In the genomic region with DNA sequence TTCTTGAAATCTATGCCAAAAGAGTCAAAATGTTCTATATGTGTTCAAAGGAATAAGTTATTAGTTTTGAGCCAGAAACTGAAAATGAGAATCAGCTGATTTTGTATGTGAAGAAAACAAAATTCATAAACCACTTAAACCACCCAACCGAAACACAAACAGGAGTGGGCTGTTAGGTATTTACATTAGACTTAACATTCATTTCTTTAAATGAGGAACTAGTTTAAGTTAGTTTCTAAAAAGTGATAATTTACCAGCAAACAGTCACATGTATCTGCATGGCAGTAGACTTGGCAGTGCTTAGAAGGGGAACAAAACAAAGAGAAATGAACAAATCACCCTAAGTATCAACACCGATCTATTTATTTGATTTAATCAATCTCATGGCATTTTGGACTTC, we compare ENCODE assay signal across 22 cellular contexts.
"Had no signal": no experiment of that assay in that cellular context is flagged by ENCODE, and none has a peak within 500 bp of the region (broad histone marks: within the 10 kb centered on the region; RNA-seq: fewer than 3 reads in every experiment).

No MANE protein-coding gene starts in this region.

- H3K27ac ChIP-seq: epithelial cell of prostate, esophagus muscularis mucosa, gastrocnemius medialis, heart right ventricle, neutrophil, psoas muscle, spleen, thoracic aorta, transverse colon had no signal

- H3K27me3 Mint-ChIP-seq: dendritic cell treated with granulocyte-macrophage colony-stimulating factor and Interleukin-4, amounts not matched to agents 40 ng/mL and 50 ng/mL, for 4 days; naive thymus-derived CD8-positive, alpha-beta T cell; stimulated activated naive CD8-positive, alpha-beta T cell treated with anti-CD3 and anti-CD28 coated beads, Interleukin-15, amount 100 ng/mL, for 72 hours had no signal

- H3K9me3 ChIP-seq: esophagus muscularis mucosa, gastrocnemius medialis, heart right ventricle, mucosa of descending colon, neutrophil, psoas muscle, spleen, thoracic aorta, transverse colon had no signal

- H3K4me1 ChIP-seq: esophagus muscularis mucosa, gastrocnemius medialis, heart right ventricle, psoas muscle, spleen, transverse colon had no signal

- H3K36me3 Mint-ChIP-seq: naive thymus-derived CD8-positive, alpha-beta T cell; stimulated activated naive B cell treated with anti-CD40 and anti-IgM and Interleukin-4, amounts not matched to agents 10 μg/mL and 1 μg/mL and 100 μg/mL, for 72 hours had no signal

- ATAC-seq: effector memory CD8-positive, alpha-beta T cell; gastrocnemius medialis; heart right ventricle; mucosa of descending colon; naive thymus-derived CD8-positive, alpha-beta T cell; psoas muscle; sciatic nerve; stimulated activated naive B cell treated with anti-CD40 and anti-IgM and Interleukin-4, amounts not matched to agents 10 μg/mL and 1 μg/mL and 100 μg/mL, for 72 hours; stimulated activated naive CD8-positive, alpha-beta T cell treated with anti-CD3 and anti-CD28 coated beads, Interleukin-15, amount 100 ng/mL, for 72 hours had no signal

- H3K9me3 Mint-ChIP-seq: dendritic cell treated with granulocyte-macrophage colony-stimulating factor and Interleukin-4, amounts not matched to agents 40 ng/mL and 50 ng/mL, for 4 days; effector memory CD8-positive, alpha-beta T cell; naive thymus-derived CD8-positive, alpha-beta T cell; stimulated activated naive B cell treated with anti-CD40 and anti-IgM and Interleukin-4, amounts not matched to agents 10 μg/mL and 1 μg/mL and 100 μg/mL, for 72 hours; stimulated activated naive CD8-positive, alpha-beta T cell treated with anti-CD3 and anti-CD28 coated beads, Interleukin-15, amount 100 ng/mL, for 72 hours had no signal

- H3K4me3 Mint-ChIP-seq: dendritic cell treated with granulocyte-macrophage colony-stimulating factor and Interleukin-4, amounts not matched to agents 40 ng/mL and 50 ng/mL, for 4 days; effector memory CD8-positive, alpha-beta T cell; naive thymus-derived CD8-positive, alpha-beta T cell; stimulated activated naive B cell treated with anti-CD40 and anti-IgM and Interleukin-4, amounts not matched to agents 10 μg/mL and 1 μg/mL and 100 μg/mL, for 72 hours; stimulated activated naive CD8-positive, alpha-beta T cell treated with anti-CD3 and anti-CD28 coated beads, Interleukin-15, amount 100 ng/mL, for 72 hours had no signal

- H3K36me3 ChIP-seq: esophagus muscularis mucosa, gastrocnemius medialis, heart right ventricle, neutrophil, spleen, thoracic aorta, transverse colon had no signal

- H3K4me1 Mint-ChIP-seq: naive thymus-derived CD8-positive, alpha-beta T cell; stimulated activated naive B cell treated with anti-CD40 and anti-IgM and Interleukin-4, amounts not matched to agents 10 μg/mL and 1 μg/mL and 100 μg/mL, for 72 hours had no signal

- H3K27ac Mint-ChIP-seq: dendritic cell treated with granulocyte-macrophage colony-stimulating factor and Interleukin-4, amounts not matched to agents 40 ng/mL and 50 ng/mL, for 4 days; effector memory CD8-positive, alpha-beta T cell; naive thymus-derived CD8-positive, alpha-beta T cell; stimulated activated naive B cell treated with anti-CD40 and anti-IgM and Interleukin-4, amounts not matched to agents 10 μg/mL and 1 μg/mL and 100 μg/mL, for 72 hours; stimulated activated naive CD8-positive, alpha-beta T cell treated with anti-CD3 and anti-CD28 coated beads, Interleukin-15, amount 100 ng/mL, for 72 hours had no signal

- H3K27me3 ChIP-seq: esophagus muscularis mucosa, gastrocnemius medialis, heart right ventricle, neutrophil, spleen, transverse colon had no signal

- DNase-seq: effector memory CD8-positive, alpha-beta T cell; gastrocnemius medialis; heart right ventricle; hypothalamus; kidney glomerular epithelial cell; mucosa of descending colon; naive thymus-derived CD8-positive, alpha-beta T cell; psoas muscle; retina; spleen; stimulated activated CD4-positive, alpha-beta T cell treated with anti-CD3 and anti-CD28 coated beads, Interleukin-15, amount 100 ng/mL, for 24 hours; stimulated activated CD4-positive, alpha-beta T cell treated with anti-CD3 and anti-CD28 coated beads, Interleukin-1b, Interleukin-23, amount 100 ng/mL, for 48 hours; stimulated activated CD4-positive, alpha-beta T cell treated with anti-CD3 and anti-CD28 coated beads, Interleukin-4, amount 100 ng/mL, for 4 hours; stimulated activated naive B cell treated with anti-CD40 and anti-IgM and Interleukin-4, amounts not matched to agents 10 μg/mL and 1 μg/mL and 100 μg/mL, for 72 hours; stimulated activated naive CD8-positive, alpha-beta T cell treated with anti-CD3 and anti-CD28 coated beads, Interleukin-15, amount 100 ng/mL, for 72 hours; transverse colon had no signal

- H3K4me3 ChIP-seq: esophagus muscularis mucosa, gastrocnemius medialis, heart right ventricle, mucosa of descending colon, psoas muscle, spleen, thoracic aorta, transverse colon had no signal
